In the genomic region with DNA sequence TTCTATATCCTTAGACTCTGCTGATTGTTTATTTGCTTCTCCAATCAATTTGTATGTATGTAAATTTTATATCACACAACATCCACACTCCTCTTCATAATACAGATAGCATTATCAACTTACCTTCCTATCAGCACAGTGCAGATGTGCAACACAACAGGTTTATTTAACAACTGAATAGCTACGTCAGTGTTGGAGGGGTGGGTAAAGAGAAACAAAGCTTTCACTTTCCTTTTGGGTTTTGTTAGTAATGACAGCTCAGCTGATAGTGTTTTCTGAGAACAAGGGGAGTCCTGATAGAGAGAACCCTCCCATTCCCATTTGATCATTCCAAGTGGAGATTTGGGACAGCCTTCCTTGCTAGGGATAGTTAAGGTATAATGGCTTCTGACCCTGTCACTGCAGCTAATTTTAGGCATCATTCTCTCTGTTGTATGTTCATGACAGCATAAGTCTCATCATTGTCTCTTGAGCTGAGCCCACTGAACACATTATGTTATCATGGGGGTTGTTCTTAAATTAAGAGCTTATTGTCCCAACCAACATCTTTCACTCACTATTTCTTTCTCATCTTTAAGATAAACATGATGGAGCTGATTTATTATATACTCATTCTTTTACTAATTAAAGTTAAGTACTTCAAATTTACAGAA, we compare ENCODE assay signal across 12 cellular contexts.
A peak's percentile ranks its signal among the peaks of the same experiment; 100 is the strongest.
DNase-seq lines count a peak whose midpoint lies in the region; ATAC-seq and TF ChIP-seq lines count a peak whose summit lies in the region.
"Had no signal": no experiment of that assay in that cellular context is flagged by ENCODE, and none has a peak within 500 bp of the region (broad histone marks: within the 10 kb centered on the region; RNA-seq: fewer than 3 reads in every experiment).

No MANE protein-coding gene starts in this region.

- TF ChIP-seq CTCF in GM20000 (IDR thresholded peaks at IDR 0.05; ENCODE audit: extremely low read depth, missing control alignments): no peak
- no peak for TF ChIP-seq CTCF in testis (IDR thresholded peaks at IDR 0.05)

- H3K4me1 Mint-ChIP-seq in T-helper 1 cell treated with Interleukin-12 subunit alpha and Interleukin-12 subunit beta and Interleukin-4 antibody, amounts not matched to agents 30 μg/mL and 1 μg/mL, for 36 hours (ENCODE audit: low read depth): peaks cover 2% of the 10 kb centered on the region

- H3K4me3 Mint-ChIP-seq in T-helper 1 cell treated with Interleukin-12 subunit alpha and Interleukin-12 subunit beta and Interleukin-4 antibody, amounts not matched to agents 30 μg/mL and 1 μg/mL, for 36 hours: peak overlapping the region; percentile 2

- no peak for TF ChIP-seq POLR2A in testis (IDR thresholded peaks at IDR 0.05)

- H3K4me3 ChIP-seq in testis: no peak overlapping the region
- H3K4me3 ChIP-seq: tibial artery had no signal

- peak; percentile 18 for DNase-seq in GM20000 (ENCODE audit: low spot score)
- DNase-seq in NCI-H187 treated with DMSO at 0.1 percent for 48 hours (lab: John Stamatoyannopoulos, UW): no peak
- DNase-seq in NK-92 treated with Interleukin-12 subunit alpha and Interleukin-12 subunit beta, amount 100 ng/mL, for 24 hours (lab: John Stamatoyannopoulos, UW): no peak
- no peak for DNase-seq in testis
- DNase-seq in stimulated activated CD4-positive, alpha-beta T cell treated with anti-CD3 and anti-CD28 coated beads, Interleukin-4, amount 100 ng/mL, for 4 hours: no peak
- DNase-seq: NCI-H226, SW 1271, tibial artery had no signal

- H3K27me3 Mint-ChIP-seq in T-helper 1 cell treated with Interleukin-12 subunit alpha and Interleukin-12 subunit beta and Interleukin-4 antibody, amounts not matched to agents 30 μg/mL and 1 μg/mL, for 36 hours (ENCODE audit: low read depth): no peaks in the 10 kb centered on the region

- H3K27me3 ChIP-seq in testis: no peaks in the 10 kb centered on the region
- H3K27me3 ChIP-seq: tibial artery had no signal

- H3K9me3 Mint-ChIP-seq in T-helper 1 cell treated with Interleukin-12 subunit alpha and Interleukin-12 subunit beta and Interleukin-4 antibody, amounts not matched to agents 30 μg/mL and 1 μg/mL, for 36 hours: peaks cover 10% of the 10 kb centered on the region

- intact Hi-C loops in testis (cut with DNase I; ENCODE audit: low total_unique reads): no loop called here

- WGBS in testis, 2 donors: 83 to 89% methylated on average over 1 of the region's 1 CpG

- no peaks in the 10 kb centered on the region for H3K36me3 Mint-ChIP-seq in T-helper 1 cell treated with Interleukin-12 subunit alpha and Interleukin-12 subunit beta and Interleukin-4 antibody, amounts not matched to agents 30 μg/mL and 1 μg/mL, for 36 hours (ENCODE audit: low read depth)

- peak overlapping the region; percentile 6 for H3K27ac Mint-ChIP-seq in T-helper 1 cell treated with Interleukin-12 subunit alpha and Interleukin-12 subunit beta and Interleukin-4 antibody, amounts not matched to agents 30 μg/mL and 1 μg/mL, for 36 hours

- peak; percentile 88 for ATAC-seq in GM18498 (IDR thresholded peaks at IDR 0.05; ENCODE audit: unreplicated experiment)
- ATAC-seq in HG02981 (IDR thresholded peaks at IDR 0.05; ENCODE audit: unreplicated experiment): peak; percentile 74

- H3K36me3 ChIP-seq in testis (ENCODE audit: low read depth, missing control alignments): no peaks in the 10 kb centered on the region
- H3K36me3 ChIP-seq: tibial artery had no signal

- H3K9me3 ChIP-seq in testis: no peaks in the 10 kb centered on the region

- H3K27ac ChIP-seq in testis: no peak overlapping the region
- H3K27ac ChIP-seq: C4-2B, tibial artery had no signal

- no peaks in the 10 kb centered on the region for H3K4me1 ChIP-seq in testis
- H3K4me1 ChIP-seq: tibial artery had no signal
